ENCODE assay signal across 8 cellular contexts in genomic region chr15:83206971-83207621, GRCh38. TPM values are rescaled to one million over a fixed set of nuclear protein-coding genes. Genes with fewer than 3 reads are reported as not detected.
DNase-seq lines count a peak whose midpoint lies in the region; ATAC-seq and TF ChIP-seq lines count a peak whose summit lies in the region.

No MANE protein-coding gene starts in this region.

- peak; percentile 44 for ATAC-seq in activated T-helper 17 cell treated with anti-CD3 and anti-CD28 coated beads, Interleukin-2, amount 50 U/mL, for 72 hours (replicated peaks)
- ATAC-seq in foreskin keratinocyte (peak; percentile 58), GM18858 (IDR thresholded peaks at IDR 0.05; ENCODE audit: unreplicated experiment) (no peak)
- ATAC-seq in natural killer cell treated with Interleukin-12 subunit alpha and Interleukin-12 subunit beta and Interleukin-15 and Interleukin-18, amount 100 ng/mL, for 72 hours, result peak; percentile 62 to 77

- H3K27ac ChIP-seq in ACC112 (ENCODE audit: low read depth, low read length) (peak overlapping the region; percentile 65), foreskin keratinocyte (peak overlapping the region; percentile 53)

- peaks cover 47% of the 10 kb centered on the region for H3K79me2 ChIP-seq in ACC112 (ENCODE audit: control insufficient read depth, insufficient read depth, low read length, unreplicated experiment)

- peak overlapping the region; percentile 93 for H3K27ac Mint-ChIP-seq in activated T-helper 17 cell treated with anti-CD3 and anti-CD28 coated beads, Interleukin-2, amount 50 U/mL, for 72 hours
- H3K27ac Mint-ChIP-seq in natural killer cell treated with Interleukin-12 subunit alpha and Interleukin-12 subunit beta and Interleukin-15 and Interleukin-18, amount 100 ng/mL, for 72 hours, result peak overlapping the region; percentile 90 to 97

- H2AFZ ChIP-seq in ACC112 (ENCODE audit: low read length, unreplicated experiment), result peak overlapping the region; percentile 88

- peaks cover 35% of the 10 kb centered on the region for H3K4me1 ChIP-seq in ACC112 (ENCODE audit: control insufficient read depth, insufficient read depth, low read length, unreplicated experiment)
- H3K4me1 ChIP-seq in foreskin keratinocyte, result peaks cover 26% of the 10 kb centered on the region

- peak overlapping the region; percentile 95 for H3K4me3 ChIP-seq in ACC112 (ENCODE audit: low read depth, low read length)

- H3K9me3 Mint-ChIP-seq in activated T-helper 17 cell treated with anti-CD3 and anti-CD28 coated beads, Interleukin-2, amount 50 U/mL, for 72 hours, result no peaks in the 10 kb centered on the region
- H3K9me3 Mint-ChIP-seq in natural killer cell treated with Interleukin-12 subunit alpha and Interleukin-12 subunit beta and Interleukin-15 and Interleukin-18, amount 100 ng/mL, for 72 hours, result no peaks in the 10 kb centered on the region

- peak overlapping the region; percentile 89 for H3K4me3 Mint-ChIP-seq in activated T-helper 17 cell treated with anti-CD3 and anti-CD28 coated beads, Interleukin-2, amount 50 U/mL, for 72 hours
- H3K4me3 Mint-ChIP-seq in natural killer cell treated with Interleukin-12 subunit alpha and Interleukin-12 subunit beta and Interleukin-15 and Interleukin-18, amount 100 ng/mL, for 72 hours, result peak overlapping the region; percentile 96

- H3K36me3 ChIP-seq in ACC112 (ENCODE audit: insufficient read depth, low read length), result no peaks in the 10 kb centered on the region

- in situ Hi-C loops in GM13977 (cut with MboI; ENCODE audit: low pct_unique_long_range_greater_than_20kb, low sequenced_read_pairs, unreplicated experiment), result no loop called here

- H3K36me3 Mint-ChIP-seq in activated T-helper 17 cell treated with anti-CD3 and anti-CD28 coated beads, Interleukin-2, amount 50 U/mL, for 72 hours (ENCODE audit: low read depth), result peaks cover 7% of the 10 kb centered on the region
- H3K36me3 Mint-ChIP-seq in natural killer cell treated with Interleukin-12 subunit alpha and Interleukin-12 subunit beta and Interleukin-15 and Interleukin-18, amount 100 ng/mL, for 72 hours, result peaks cover 9% of the 10 kb centered on the region

- H3K4me1 Mint-ChIP-seq in activated T-helper 17 cell treated with anti-CD3 and anti-CD28 coated beads, Interleukin-2, amount 50 U/mL, for 72 hours, result no peaks in the 10 kb centered on the region
- H3K4me1 Mint-ChIP-seq in natural killer cell treated with Interleukin-12 subunit alpha and Interleukin-12 subunit beta and Interleukin-15 and Interleukin-18, amount 100 ng/mL, for 72 hours (ENCODE audit: low read depth in 2 of 2), result peaks cover 22 to 39% of the 10 kb centered on the region in 2 donors

- DNase-seq in GM13977 (ENCODE audit: low spot score) (peak; percentile 69), HPDE6-E6E7 (ENCODE audit: extremely low spot score) (peak; percentile 33), foreskin keratinocyte (peak in 1 of 2 donors; percentile 30), KG1 (lab: John Stamatoyannopoulos, UW) (no peak)
- peak; percentile 70 for DNase-seq in natural killer cell treated with Interleukin-12 subunit alpha and Interleukin-12 subunit beta and Interleukin-15 and Interleukin-18, amount 100 ng/mL, for 72 hours (ENCODE audit: low spot score)

- H3K27me3 Mint-ChIP-seq in activated T-helper 17 cell treated with anti-CD3 and anti-CD28 coated beads, Interleukin-2, amount 50 U/mL, for 72 hours, result peaks cover 11% of the 10 kb centered on the region
- H3K27me3 Mint-ChIP-seq in natural killer cell treated with Interleukin-12 subunit alpha and Interleukin-12 subunit beta and Interleukin-15 and Interleukin-18, amount 100 ng/mL, for 72 hours, result no peaks in the 10 kb centered on the region

- H3K27me3 ChIP-seq in ACC112 (ENCODE audit: insufficient read depth, low read length) (no peaks in the 10 kb centered on the region), foreskin keratinocyte (no peaks in the 10 kb centered on the region)

- no peak for TF ChIP-seq CTCF in GM13977 (IDR thresholded peaks at IDR 0.05; ENCODE audit: extremely low read depth, insufficient read depth, missing control alignments)
- TF ChIP-seq CTCF in foreskin keratinocyte (conservative IDR thresholded peaks at IDR 0.05), result no peak

RNA-seq across cellular contexts. Expression of gene HDGFL3, which starts 0.5 kb away (rescaled TPM):
- 10 to 100 TPM; 11.1 to 44.7 TPM for total RNA-seq in activated T-helper 17 cell treated with anti-CD3 and anti-CD28 coated beads, Interleukin-2, amount 50 U/mL, for 72 hours
- 57.0 and 61.3 TPM in 2 replicates for total RNA-seq in foreskin keratinocyte
- polyA plus RNA-seq in foreskin keratinocyte, result 18.1 and 23.9 TPM in 2 replicates
- total RNA-seq in natural killer cell treated with Interleukin-12 subunit alpha and Interleukin-12 subunit beta and Interleukin-15 and Interleukin-18, amount 100 ng/mL, for 72 hours, result 10 to 100 TPM; 83.1 to 94.7 TPM
